ENCODE assay signal across 8 cellular contexts in genomic region chr13:49584771-49585182, GRCh38. TPM values are rescaled to one million over a fixed set of nuclear protein-coding genes. Genes with fewer than 3 reads are reported as not detected.
DNase-seq lines count a peak whose midpoint lies in the region; ATAC-seq and FAIRE-seq lines count a peak whose summit lies in the region.

No MANE protein-coding gene starts in this region.

- H3K36me3 ChIP-seq in CD8-positive, alpha-beta memory T cell (ENCODE audit: insufficient read depth, low read length): no peaks in the 10 kb centered on the region
- peaks cover 5% of the 10 kb centered on the region for H3K36me3 ChIP-seq in HUES48 (ENCODE audit: control insufficient read depth, insufficient read depth, low read length)
- no peaks in the 10 kb centered on the region for H3K36me3 ChIP-seq in small intestine (ENCODE audit: control insufficient read depth in 2 of 2, insufficient read depth in 2 of 2, low read length in 2 of 2)

- H3K9me3 ChIP-seq in CD8-positive, alpha-beta memory T cell (ENCODE audit: low read length): no peaks in the 10 kb centered on the region
- H3K9me3 ChIP-seq in HUES48 (ENCODE audit: control insufficient read depth, insufficient read depth, low read length): no peaks in the 10 kb centered on the region
- no peaks in the 10 kb centered on the region for H3K9me3 ChIP-seq in iPS-18c (ENCODE audit: control insufficient read depth, insufficient read depth, low read length)
- H3K9me3 ChIP-seq in small intestine (ENCODE audit: control insufficient read depth, low read depth): no peaks in the 10 kb centered on the region

- peaks cover 35 to 48% (median 46%) of the 10 kb centered on the region in 3 donors for H3K4me1 Mint-ChIP-seq in CD8-positive, alpha-beta memory T cell

- POLR2A ChIA-PET in CD8-positive, alpha-beta memory T cell (lab: Charles Lee): interaction anchor here (0.5 to 1.3 kb wide), 5 partner anchors 23 to 239 kb away, joined by 3 to 12 read pairs (median 4); partner anchors contain the start of genes CAB39L, PHF11 and SETDB2

- H3K27ac Mint-ChIP-seq in CD8-positive, alpha-beta memory T cell: peak overlapping the region; percentile 34 to 99 (median 90)

- H3K4me3 ChIP-seq in CD8-positive, alpha-beta memory T cell (ENCODE audit: low read length): peak overlapping the region; percentile 91
- H3K4me3 ChIP-seq in HUES48 (ENCODE audit: low read depth, low read length): peak overlapping the region; percentile 69
- H3K4me3 ChIP-seq in iPS-18c (ENCODE audit: insufficient read depth, low read depth, low read length): peak overlapping the region; percentile 94
- peak overlapping the region; percentile 68 to 94 for H3K4me3 ChIP-seq in small intestine (ENCODE audit: low read depth in 1 of 2, low read length in 2 of 2)

- peak overlapping the region; percentile 88 to 98 (median 91) for H3K4me3 Mint-ChIP-seq in CD8-positive, alpha-beta memory T cell

- H3K9me3 Mint-ChIP-seq in CD8-positive, alpha-beta memory T cell: no peaks in the 10 kb centered on the region

- no peak for DNase-seq in CD8-positive, alpha-beta memory T cell
- no peak for DNase-seq in small intestine
- DNase-seq in NCI-H1436 treated with DMSO at 0.1 percent for 48 hours (lab: John Stamatoyannopoulos, UW): no peak

- no peak for FAIRE-seq in small intestine (lab: Jason Lieb, UNC)

- 0 to 1% (median 1%) methylated on average over 16 of the region's 16 CpGs for WGBS in small intestine, 3 donors

- H3K27ac ChIP-seq in CD8-positive, alpha-beta memory T cell (ENCODE audit: low read depth, low read length): peak overlapping the region; percentile 70
- H3K27ac ChIP-seq in HUES48 (ENCODE audit: low read depth, low read length) (peak overlapping the region; percentile 95), angular gyrus (ENCODE audit: low read depth, low read length) (peak overlapping the region; percentile 79), small intestine (ENCODE audit: low read depth in 1 of 2, low read length in 1 of 2) (peak overlapping the region in 1 of 2 donors; percentile 75)

- ATAC-seq in GM21381 (IDR thresholded peaks at IDR 0.05; ENCODE audit: unreplicated experiment) (peak; percentile 5), GM18519 (IDR thresholded peaks at IDR 0.05; ENCODE audit: low FRiP score, unreplicated experiment) (no peak)

- CTCF ChIA-PET in CD8-positive, alpha-beta memory T cell (lab: Charles Lee): interaction anchor here (0.5 to 1.3 kb wide), 5 partner anchors 15 to 284 kb away, joined by 3 to 4 read pairs (median 3); partner anchors contain the start of gene PHF11

- peaks cover 0 to 24% (median 10%) of the 10 kb centered on the region in 3 donors for H3K36me3 Mint-ChIP-seq in CD8-positive, alpha-beta memory T cell

- peaks cover 13% of the 10 kb centered on the region for H3K4me1 ChIP-seq in CD8-positive, alpha-beta memory T cell (ENCODE audit: insufficient read depth, low read length)
- H3K4me1 ChIP-seq in HUES48 (ENCODE audit: control insufficient read depth, insufficient read depth, low read length): peaks cover 3% of the 10 kb centered on the region; the same call in 1 of the 2 replicates
- no peaks in the 10 kb centered on the region for H3K4me1 ChIP-seq in small intestine (ENCODE audit: control insufficient read depth in 2 of 2, insufficient read depth in 1 of 2, low read depth in 1 of 2, low read length in 1 of 2)

- no peaks in the 10 kb centered on the region for H3K27me3 Mint-ChIP-seq in CD8-positive, alpha-beta memory T cell

- H3K27me3 ChIP-seq in CD8-positive, alpha-beta memory T cell (ENCODE audit: insufficient read depth, low read length, poor library complexity, severe bottlenecking): no peaks in the 10 kb centered on the region
- peaks cover 6% of the 10 kb centered on the region; the same call in 1 of the 2 replicates for H3K27me3 ChIP-seq in HUES48 (ENCODE audit: control insufficient read depth, insufficient read depth, low read length)
- H3K27me3 ChIP-seq in small intestine (ENCODE audit: control insufficient read depth in 2 of 2, insufficient read depth in 2 of 2, low read length in 2 of 2): no peaks in the 10 kb centered on the region

- H3K9ac ChIP-seq in HUES48 (ENCODE audit: low read depth, low read length): peak overlapping the region; percentile 64

RNA-seq across cellular contexts. Expression of gene RCBTB1, which starts 0.6 kb away (rescaled TPM):
- total RNA-seq in CD8-positive, alpha-beta memory T cell: 10 to 100 TPM; 19.3 to 21.2 TPM
- polyA plus RNA-seq in CD8-positive, alpha-beta memory T cell: 7.3 TPM
- polyA plus RNA-seq in small intestine: 1 to 10 TPM; 5.4 to 6.3 (median 6.2) TPM

RNA-seq across cellular contexts. Expression of gene ARL11, which starts 43.5 kb away (rescaled TPM):
- total RNA-seq in CD8-positive, alpha-beta memory T cell: under 1 TPM; 0.20 to 0.38 TPM
- 0.31 TPM for polyA plus RNA-seq in CD8-positive, alpha-beta memory T cell
- 1 to 10 TPM; 1.7 to 2.9 (median 1.9) TPM for polyA plus RNA-seq in small intestine
